Comparison of ENCODE assay signal across 27 cellular contexts in the genomic region with DNA sequence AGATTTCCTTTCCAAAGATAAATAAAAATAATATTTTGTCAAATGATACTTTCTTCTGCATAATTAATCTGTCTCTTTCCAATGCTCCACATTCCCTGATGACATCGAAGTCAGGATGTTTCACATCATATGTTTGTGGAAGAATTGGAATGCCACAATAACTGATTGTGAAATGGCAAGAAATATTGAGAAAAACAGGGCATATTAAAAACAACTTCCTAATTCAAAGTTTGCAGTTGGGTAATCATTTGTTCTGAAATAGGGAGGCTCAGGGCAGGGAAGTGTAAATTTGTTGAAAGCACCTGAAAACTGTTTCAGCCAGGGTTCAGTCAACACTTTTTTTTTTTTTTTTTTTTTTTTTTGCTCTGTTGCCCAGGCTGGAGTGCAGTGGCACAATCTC. TPM values are rescaled to one million over a fixed set of nuclear protein-coding genes. Genes with fewer than 3 reads are reported as not detected.
DNase-seq lines count a peak whose midpoint lies in the region; ATAC-seq and TF ChIP-seq lines count a peak whose summit lies in the region.
"Had no signal": no experiment of that assay in that cellular context is flagged by ENCODE, and none has a peak within 500 bp of the region (broad histone marks: within the 10 kb centered on the region; RNA-seq: fewer than 3 reads in every experiment).

No MANE protein-coding gene starts in this region.

- TF ChIP-seq CTCF in HL-60 (IDR thresholded peaks at IDR 0.05; ENCODE audit: insufficient read depth, low read length) (no peak), cardiac fibroblast (IDR thresholded peaks at IDR 0.05; ENCODE audit: low read depth, low read length) (no peak), gastroesophageal sphincter (IDR thresholded peaks at IDR 0.05) (no peak)
- no peak for TF ChIP-seq CTCF in CD4-positive, alpha-beta T cell (IDR thresholded peaks at IDR 0.05)

- H3K27ac Mint-ChIP-seq in CD4-positive, alpha-beta T cell, result no peak overlapping the region
- H3K27ac Mint-ChIP-seq in activated CD4-positive, alpha-beta memory T cell treated with anti-CD3 and anti-CD28 coated beads, Interleukin-2, amount 10 ng/mL, durations not matched to agents 7 days and 5 days, result no peak overlapping the region
- H3K27ac Mint-ChIP-seq: CD8-positive, alpha-beta memory T cell; IgD-negative memory B cell; naive thymus-derived CD8-positive, alpha-beta T cell; T-helper 2 cell treated with Interferon-gamma antibody and Interleukin-4, amounts not matched to agents 5 μg/mL and 100 μg/mL, for 36 hours had no signal

- no peaks in the 10 kb centered on the region for H3K9me3 ChIP-seq in gastroesophageal sphincter
- no peaks in the 10 kb centered on the region for H3K9me3 ChIP-seq in CD4-positive, alpha-beta T cell (ENCODE audit: control insufficient read depth, low read length)
- H3K9me3 ChIP-seq: esophagus muscularis mucosa, heart left ventricle, lower lobe of right lung, thoracic aorta, uterus had no signal

- no peak overlapping the region for H3K4me3 ChIP-seq in HL-60 (replicated peaks; ENCODE audit: insufficient read depth, low read length)
- H3K4me3 ChIP-seq in cardiac fibroblast (replicated peaks in 1 of 2; ENCODE audit: low read depth in 2 of 2, low read length in 2 of 2), result no peak overlapping the region
- no peak overlapping the region for H3K4me3 ChIP-seq in gastroesophageal sphincter
- H3K4me3 ChIP-seq: esophagus muscularis mucosa, heart left ventricle, lower lobe of right lung, thoracic aorta, uterus had no signal

- H3K27me3 Mint-ChIP-seq in CD4-positive, alpha-beta T cell, result peaks cover 28% of the 10 kb centered on the region
- H3K27me3 Mint-ChIP-seq in activated CD4-positive, alpha-beta memory T cell treated with anti-CD3 and anti-CD28 coated beads, Interleukin-2, amount 10 ng/mL, durations not matched to agents 7 days and 5 days, result peaks cover 16% of the 10 kb centered on the region

- intact Hi-C loops in CD4-positive, alpha-beta T cell (cut with DNase I, micrococcal nuclease), result no loop called here

- 46 to 100% methylated on average over 1 of the region's 1 CpG for WGBS in gastroesophageal sphincter (ENCODE audit: low coverage in 1 of 2), 2 donors

- H3K27ac ChIP-seq in HL-60 (replicated peaks) (no peak overlapping the region), gastroesophageal sphincter (no peak overlapping the region)
- H3K27ac ChIP-seq in CD4-positive, alpha-beta T cell (ENCODE audit: low read depth, low read length), result no peak overlapping the region
- H3K27ac ChIP-seq: heart left ventricle, lower lobe of right lung, thoracic aorta, uterus, WERI-Rb-1 had no signal

- TF ChIP-seq POLR2A in gastroesophageal sphincter (IDR thresholded peaks at IDR 0.05), result no peak

- H3K27me3 ChIP-seq in HL-60 (ENCODE audit: insufficient read depth, poor library complexity, severe bottlenecking) (no peaks in the 10 kb centered on the region), gastroesophageal sphincter (peaks cover 22% of the 10 kb centered on the region)
- peaks cover 21% of the 10 kb centered on the region for H3K27me3 ChIP-seq in CD4-positive, alpha-beta T cell (ENCODE audit: control insufficient read depth, insufficient read depth, low read length)
- H3K27me3 ChIP-seq: uterus had no signal

- ATAC-seq in gastroesophageal sphincter, result peak; percentile 51
- no peak for ATAC-seq in CD4-positive, alpha-beta T cell (ENCODE audit: poor library complexity)
- ATAC-seq: heart left ventricle; lower lobe of right lung; naive thymus-derived CD8-positive, alpha-beta T cell; stimulated activated naive CD8-positive, alpha-beta T cell treated with anti-CD3 and anti-CD28 coated beads, Interleukin-15, Interleukin-2, amounts not matched to agents 100 U/mL and 50 U/mL, for 24 hours had no signal

- H3K36me3 Mint-ChIP-seq in CD4-positive, alpha-beta T cell (ENCODE audit: low read depth), result no peaks in the 10 kb centered on the region
- H3K36me3 Mint-ChIP-seq in activated CD4-positive, alpha-beta memory T cell treated with anti-CD3 and anti-CD28 coated beads, Interleukin-2, amount 10 ng/mL, durations not matched to agents 7 days and 5 days (ENCODE audit: low read depth), result peaks cover 9% of the 10 kb centered on the region
- H3K36me3 Mint-ChIP-seq: CD8-positive, alpha-beta memory T cell; naive thymus-derived CD8-positive, alpha-beta T cell had no signal

- peak; percentile 69 for DNase-seq in CD1c-positive myeloid dendritic cell (ENCODE audit: extremely low spot score)
- peak; percentile 34 to 35 for DNase-seq in HL-60 (ENCODE audit: low read depth in 1 of 2, low spot score in 1 of 2)
- DNase-seq in cardiac fibroblast (ENCODE audit: low read depth in 2 of 2), result peak; percentile 62 to 63
- no peak for DNase-seq in SHP77 treated with DMSO at 0.1 percent for 48 hours (lab: John Stamatoyannopoulos, UW)
- no peak for DNase-seq in CD4-positive, alpha-beta T cell
- DNase-seq in activated CD4-positive, alpha-beta memory T cell treated with anti-CD3 and anti-CD28 coated beads, Interleukin-2, amount 10 ng/mL, durations not matched to agents 7 days and 5 days, result no peak
- DNase-seq: activated naive CD4-positive, alpha-beta T cell; activated T-cell treated with anti-CD3 and anti-CD28 coated beads, Interleukin-2, amount 50 U/mL, for 48 hours; amniotic stem cell; CD8-positive, alpha-beta memory T cell; DMS153; GOT3; heart left ventricle; lower lobe of right lung; naive thymus-derived CD8-positive, alpha-beta T cell; NCI-H1417 treated with DMSO at 0.1 percent for 48 hours; NCI-H2107; NCI-H82; stimulated activated naive CD8-positive, alpha-beta T cell treated with anti-CD3 and anti-CD28 coated beads, Interleukin-15, Interleukin-2, amounts not matched to agents 100 U/mL and 50 U/mL, for 24 hours; uterus; WERI-Rb-1 had no signal

- POLR2A ChIA-PET in CD4-positive, alpha-beta T cell (lab: Charles Lee), result no interaction called here
- POLR2A ChIA-PET in activated CD4-positive, alpha-beta memory T cell treated with anti-CD3 and anti-CD28 coated beads, Interleukin-2, amount 10 ng/mL, durations not matched to agents 7 days and 5 days (lab: Charles Lee), result no interaction called here

- H3K4me1 ChIP-seq in gastroesophageal sphincter, result peaks cover 0 to 15% (median 0%) of the 10 kb centered on the region in 3 donors
- H3K4me1 ChIP-seq: uterus had no signal

- H3K4me1 Mint-ChIP-seq in CD4-positive, alpha-beta T cell (ENCODE audit: low read depth), result peaks cover 12% of the 10 kb centered on the region
- H3K4me1 Mint-ChIP-seq in activated CD4-positive, alpha-beta memory T cell treated with anti-CD3 and anti-CD28 coated beads, Interleukin-2, amount 10 ng/mL, durations not matched to agents 7 days and 5 days, result peaks cover 32% of the 10 kb centered on the region

- no peaks in the 10 kb centered on the region for H3K9me3 Mint-ChIP-seq in CD4-positive, alpha-beta T cell
- H3K9me3 Mint-ChIP-seq in activated CD4-positive, alpha-beta memory T cell treated with anti-CD3 and anti-CD28 coated beads, Interleukin-2, amount 10 ng/mL, durations not matched to agents 7 days and 5 days, result no peaks in the 10 kb centered on the region
- H3K9me3 Mint-ChIP-seq: activated CD4-positive, alpha-beta T cell treated with anti-CD3 and anti-CD28 coated beads, Interleukin-2, amount 10 ng/mL, durations not matched to agents 24 days and 14 days; naive thymus-derived CD8-positive, alpha-beta T cell; T-helper 2 cell treated with Interferon-gamma antibody and Interleukin-4, amounts not matched to agents 5 μg/mL and 100 μg/mL, for 36 hours had no signal

- H3K4me3 Mint-ChIP-seq in CD4-positive, alpha-beta T cell, result no peak overlapping the region
- H3K4me3 Mint-ChIP-seq in activated CD4-positive, alpha-beta memory T cell treated with anti-CD3 and anti-CD28 coated beads, Interleukin-2, amount 10 ng/mL, durations not matched to agents 7 days and 5 days, result no peak overlapping the region
- H3K4me3 Mint-ChIP-seq: activated CD4-positive, alpha-beta T cell treated with anti-CD3 and anti-CD28 coated beads, Interleukin-2, amount 10 ng/mL, durations not matched to agents 24 days and 14 days; CD8-positive, alpha-beta memory T cell; naive thymus-derived CD8-positive, alpha-beta T cell; T-helper 2 cell treated with Interferon-gamma antibody and Interleukin-4, amounts not matched to agents 5 μg/mL and 100 μg/mL, for 36 hours had no signal

- CTCF ChIA-PET in CD4-positive, alpha-beta T cell (lab: Charles Lee), result interaction anchor here (1.6 kb wide), 1 partner anchor 45 kb away, joined by 3 read pairs; no protein-coding TSS in a partner anchor
- CTCF ChIA-PET in activated CD4-positive, alpha-beta memory T cell treated with anti-CD3 and anti-CD28 coated beads, Interleukin-2, amount 10 ng/mL, durations not matched to agents 7 days and 5 days (lab: Charles Lee), result interaction anchor here (0.6 kb wide), 1 partner anchor 61 kb away, joined by 3 read pairs; no protein-coding TSS in a partner anchor

- no peaks in the 10 kb centered on the region for H3K36me3 ChIP-seq in gastroesophageal sphincter
- H3K36me3 ChIP-seq: esophagus muscularis mucosa, heart left ventricle, lower lobe of right lung, thoracic aorta, uterus, WERI-Rb-1 had no signal

- TF ChIP-seq EP300 in gastroesophageal sphincter (IDR thresholded peaks at IDR 0.05), result no peak

RNA-seq across cellular contexts. Expression of gene BCAT1, which starts 50.7 kb away (rescaled TPM):
- 10 to 100 TPM; 11.4 to 39.3 (median 18.0) TPM for total RNA-seq in gastroesophageal sphincter
- total RNA-seq in CD4-positive, alpha-beta T cell, result under 1 TPM; 0.34 to 0.91 TPM
- 10 to 100 TPM; 22.8 to 24.8 TPM for total RNA-seq in activated CD4-positive, alpha-beta memory T cell treated with anti-CD3 and anti-CD28 coated beads, Interleukin-2, amount 10 ng/mL, durations not matched to agents 7 days and 5 days

Comparison
In these comparisons a context has a peak if more than half of its experiments do, and no peak if none do; other contexts are left out.
1. DNase-seq: peak in CD1c-positive myeloid dendritic cell (single experiment), HL-60 (2 of 2) and cardiac fibroblast (2 of 2); none in SHP77 treated with DMSO at 0.1 percent for 48 hours (single experiment), CD4-positive, alpha-beta T cell (0 of 10) and activated CD4-positive, alpha-beta memory T cell treated with anti-CD3 and anti-CD28 coated beads, Interleukin-2, amount 10 ng/mL, durations not matched to agents 7 days and 5 days (single experiment).
2. RNA of gene BCAT1, which starts 50.7 kb away (total RNA-seq): 22.8 to 24.8 TPM in activated CD4-positive, alpha-beta memory T cell treated with anti-CD3 and anti-CD28 coated beads, Interleukin-2, amount 10 ng/mL, durations not matched to agents 7 days and 5 days and 11.4 to 39.3 TPM in gastroesophageal sphincter; 0.34 to 0.91 TPM in CD4-positive, alpha-beta T cell; every median in the first group is over 4 times any median in the second.